Comparison of ENCODE assay signal across 27 cellular contexts in the genomic region with DNA sequence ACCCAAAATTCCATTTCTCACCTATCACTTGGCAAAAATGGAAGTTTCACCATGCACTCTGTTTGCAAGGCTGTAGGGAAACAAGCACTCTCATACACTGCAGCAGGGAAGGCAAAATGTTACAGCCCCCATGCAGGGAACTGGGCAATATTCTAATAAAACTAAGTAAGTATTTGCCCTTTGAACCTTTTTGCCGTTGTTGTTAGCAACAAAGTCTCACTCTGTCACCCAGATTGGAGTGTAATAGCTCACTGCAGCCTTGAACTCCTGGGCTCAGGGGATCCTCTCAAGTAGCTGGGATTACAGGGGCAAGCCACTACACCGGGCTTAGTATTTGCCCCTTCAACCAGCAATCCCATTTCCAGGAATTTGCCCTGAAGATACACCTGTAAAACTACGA.
DNase-seq lines count a peak whose midpoint lies in the region; ATAC-seq, FAIRE-seq and TF ChIP-seq lines count a peak whose summit lies in the region.
"Had no signal": no experiment of that assay in that cellular context is flagged by ENCODE, and none has a peak within 500 bp of the region (broad histone marks: within the 10 kb centered on the region; RNA-seq: fewer than 3 reads in every experiment).

No MANE protein-coding gene starts in this region.

- no peaks in the 10 kb centered on the region for H3K79me2 ChIP-seq in GM23338 (replicated peaks; ENCODE audit: insufficient read depth)
- no peaks in the 10 kb centered on the region for H3K79me2 ChIP-seq in hepatocyte

- no peak for TF ChIP-seq CTCF in GM23338 (conservative IDR thresholded peaks at IDR 0.05; ENCODE audit: low read depth in 2 of 2)
- no peak for TF ChIP-seq CTCF in hepatocyte (IDR thresholded peaks at IDR 0.05; ENCODE audit: poor library complexity)

- H3K36me3 ChIP-seq in GM23338 (ENCODE audit: insufficient read depth) (no peaks in the 10 kb centered on the region), hepatocyte (replicated peaks; ENCODE audit: insufficient read depth, low read depth) (no peaks in the 10 kb centered on the region), small intestine (ENCODE audit: control insufficient read depth in 2 of 2, insufficient read depth in 2 of 2, low read length in 2 of 2) (peaks cover 0 to 2% of the 10 kb centered on the region in 2 donors)

- H3K4me2 ChIP-seq in GM23338 (peak overlapping the region; percentile 44; the same call in 1 of the 2 replicates), hepatocyte (peak overlapping the region; percentile 38)
- H3K4me2 ChIP-seq: BLaER1 treated with 17β-estradiol and CSF1 and Interleukin-3, amounts not matched to agents 10 nM and 100 nM had no signal

- peaks cover 8% of the 10 kb centered on the region for H3K9me3 Mint-ChIP-seq in GM23338
- H3K9me3 Mint-ChIP-seq: CD4-positive, alpha-beta T cell had no signal

- no peaks in the 10 kb centered on the region for H3K9me3 ChIP-seq in hepatocyte (ENCODE audit: low read depth)
- H3K9me3 ChIP-seq in small intestine (ENCODE audit: control insufficient read depth, low read depth) = peaks cover 1% of the 10 kb centered on the region

- H3K4me3 ChIP-seq in GM23338 (no peak overlapping the region), hepatocyte (no peak overlapping the region), small intestine (ENCODE audit: low read depth in 1 of 2, low read length in 2 of 2) (no peak overlapping the region)
- H3K4me3 ChIP-seq: BLaER1 treated with 17β-estradiol and CSF1 and Interleukin-3, amounts not matched to agents 10 nM and 100 nM; GM12878 had no signal

- H3K27ac ChIP-seq in GM23338 (ENCODE audit: low read depth) (0 out of 2 replicates have a peak overlapping the region, but pooled peaks have one; percentile 40), hepatocyte (no peak overlapping the region), small intestine (ENCODE audit: low read depth in 1 of 2, low read length in 1 of 2) (no peak overlapping the region)
- H3K27ac ChIP-seq: BLaER1 treated with 17β-estradiol and CSF1 and Interleukin-3, amounts not matched to agents 10 nM and 100 nM; C4-2B had no signal

- DNase-seq in GM23338 (ENCODE audit: low spot score) (no peak), HuH-7 (ENCODE audit: low spot score) (peak; percentile 44), hepatocyte (ENCODE audit: low spot score) (peak; percentile 5), small intestine (peak; percentile 25), AG08396 (ENCODE audit: low spot score) (no peak), HPDE6-E6E7 (ENCODE audit: extremely low spot score) (no peak)
- DNase-seq: 8988T; ACHN; AML-193; CD4-positive, alpha-beta T cell; CD8-positive, alpha-beta memory T cell; COR-L47; DMS 273 treated with DMSO at 0.1 percent for 48 hours; DMS153; DMS53; DMS79; DND-41; EL; GDM1 had no signal

- peaks cover 37% of the 10 kb centered on the region for H3K36me3 Mint-ChIP-seq in GM23338 (ENCODE audit: low read depth)

- FAIRE-seq in small intestine (lab: Jason Lieb, UNC) = no peak
- FAIRE-seq: A204.1, GM12878, GM12892, GM18507 had no signal

- no peak overlapping the region for H2AFZ ChIP-seq in GM23338
- H2AFZ ChIP-seq in hepatocyte = no peak overlapping the region

- H3K27me3 ChIP-seq in GM23338 (ENCODE audit: insufficient read depth) = no peaks in the 10 kb centered on the region
- no peaks in the 10 kb centered on the region for H3K27me3 ChIP-seq in hepatocyte
- no peaks in the 10 kb centered on the region for H3K27me3 ChIP-seq in small intestine (ENCODE audit: control insufficient read depth in 2 of 2, insufficient read depth in 2 of 2, low read length in 2 of 2)
- H3K27me3 ChIP-seq: BLaER1 treated with 17β-estradiol and CSF1 and Interleukin-3, amounts not matched to agents 10 nM and 100 nM had no signal

- no peaks in the 10 kb centered on the region for H3F3A ChIP-seq in GM23338 (replicated peaks; ENCODE audit: low read depth)

- ATAC-seq in GM23338 (no peak; the same call in 2 of the 3 replicates), esophagus mucosa (no peak)
- ATAC-seq: GM12878 had no signal

- H4K20me1 ChIP-seq in GM23338 (replicated peaks; ENCODE audit: insufficient read depth) (no peaks in the 10 kb centered on the region), hepatocyte (ENCODE audit: insufficient read depth, poor library complexity, severe bottlenecking) (no peaks in the 10 kb centered on the region)
- H4K20me1 ChIP-seq: BLaER1 treated with 17β-estradiol and CSF1 and Interleukin-3, amounts not matched to agents 10 nM and 100 nM had no signal

- no peaks in the 10 kb centered on the region for H3K9me2 ChIP-seq in GM23338 (ENCODE audit: insufficient read depth)
- no peaks in the 10 kb centered on the region for H3K9me2 ChIP-seq in hepatocyte (replicated peaks; ENCODE audit: insufficient read depth)

- H3K27me3 Mint-ChIP-seq in GM23338 (ENCODE audit: insufficient read depth, low read depth, poor library complexity) = peaks cover 1% of the 10 kb centered on the region
- H3K27me3 Mint-ChIP-seq: B cell; CD4-positive, alpha-beta T cell had no signal

- H3K4me1 ChIP-seq in GM23338 (ENCODE audit: insufficient read depth) (peaks cover 29% of the 10 kb centered on the region), hepatocyte (ENCODE audit: insufficient read depth) (no peaks in the 10 kb centered on the region), small intestine (ENCODE audit: control insufficient read depth in 2 of 2, insufficient read depth in 1 of 2, low read depth in 1 of 2, low read length in 1 of 2) (no peaks in the 10 kb centered on the region)

- 64% methylated on average over 3 of the region's 3 CpGs for WGBS in hepatocyte (ENCODE audit: low lambda C conversion rate, missing lambda C conversion rate)
- WGBS in small intestine, 3 donors = 18 to 71% (median 49%) methylated on average over 3 of the region's 3 CpGs

- peaks cover 25% of the 10 kb centered on the region for H3K4me1 Mint-ChIP-seq in GM23338
- H3K4me1 Mint-ChIP-seq: B cell had no signal

- H3K27ac Mint-ChIP-seq in GM23338 = peak overlapping the region; percentile 49; the same call in 1 of the 2 replicates
- H3K27ac Mint-ChIP-seq: B cell; CD4-positive, alpha-beta T cell had no signal

- no peak overlapping the region for H3K4me3 Mint-ChIP-seq in GM23338
- H3K4me3 Mint-ChIP-seq: B cell; CD4-positive, alpha-beta T cell; CD8-positive, alpha-beta memory T cell had no signal

TF ChIP-seq in GM23338, 12 proteins besides CTCF, POLR2A, EP300 and RAD21 (continues in another document):
- TF ChIP-seq, protein P1, sequence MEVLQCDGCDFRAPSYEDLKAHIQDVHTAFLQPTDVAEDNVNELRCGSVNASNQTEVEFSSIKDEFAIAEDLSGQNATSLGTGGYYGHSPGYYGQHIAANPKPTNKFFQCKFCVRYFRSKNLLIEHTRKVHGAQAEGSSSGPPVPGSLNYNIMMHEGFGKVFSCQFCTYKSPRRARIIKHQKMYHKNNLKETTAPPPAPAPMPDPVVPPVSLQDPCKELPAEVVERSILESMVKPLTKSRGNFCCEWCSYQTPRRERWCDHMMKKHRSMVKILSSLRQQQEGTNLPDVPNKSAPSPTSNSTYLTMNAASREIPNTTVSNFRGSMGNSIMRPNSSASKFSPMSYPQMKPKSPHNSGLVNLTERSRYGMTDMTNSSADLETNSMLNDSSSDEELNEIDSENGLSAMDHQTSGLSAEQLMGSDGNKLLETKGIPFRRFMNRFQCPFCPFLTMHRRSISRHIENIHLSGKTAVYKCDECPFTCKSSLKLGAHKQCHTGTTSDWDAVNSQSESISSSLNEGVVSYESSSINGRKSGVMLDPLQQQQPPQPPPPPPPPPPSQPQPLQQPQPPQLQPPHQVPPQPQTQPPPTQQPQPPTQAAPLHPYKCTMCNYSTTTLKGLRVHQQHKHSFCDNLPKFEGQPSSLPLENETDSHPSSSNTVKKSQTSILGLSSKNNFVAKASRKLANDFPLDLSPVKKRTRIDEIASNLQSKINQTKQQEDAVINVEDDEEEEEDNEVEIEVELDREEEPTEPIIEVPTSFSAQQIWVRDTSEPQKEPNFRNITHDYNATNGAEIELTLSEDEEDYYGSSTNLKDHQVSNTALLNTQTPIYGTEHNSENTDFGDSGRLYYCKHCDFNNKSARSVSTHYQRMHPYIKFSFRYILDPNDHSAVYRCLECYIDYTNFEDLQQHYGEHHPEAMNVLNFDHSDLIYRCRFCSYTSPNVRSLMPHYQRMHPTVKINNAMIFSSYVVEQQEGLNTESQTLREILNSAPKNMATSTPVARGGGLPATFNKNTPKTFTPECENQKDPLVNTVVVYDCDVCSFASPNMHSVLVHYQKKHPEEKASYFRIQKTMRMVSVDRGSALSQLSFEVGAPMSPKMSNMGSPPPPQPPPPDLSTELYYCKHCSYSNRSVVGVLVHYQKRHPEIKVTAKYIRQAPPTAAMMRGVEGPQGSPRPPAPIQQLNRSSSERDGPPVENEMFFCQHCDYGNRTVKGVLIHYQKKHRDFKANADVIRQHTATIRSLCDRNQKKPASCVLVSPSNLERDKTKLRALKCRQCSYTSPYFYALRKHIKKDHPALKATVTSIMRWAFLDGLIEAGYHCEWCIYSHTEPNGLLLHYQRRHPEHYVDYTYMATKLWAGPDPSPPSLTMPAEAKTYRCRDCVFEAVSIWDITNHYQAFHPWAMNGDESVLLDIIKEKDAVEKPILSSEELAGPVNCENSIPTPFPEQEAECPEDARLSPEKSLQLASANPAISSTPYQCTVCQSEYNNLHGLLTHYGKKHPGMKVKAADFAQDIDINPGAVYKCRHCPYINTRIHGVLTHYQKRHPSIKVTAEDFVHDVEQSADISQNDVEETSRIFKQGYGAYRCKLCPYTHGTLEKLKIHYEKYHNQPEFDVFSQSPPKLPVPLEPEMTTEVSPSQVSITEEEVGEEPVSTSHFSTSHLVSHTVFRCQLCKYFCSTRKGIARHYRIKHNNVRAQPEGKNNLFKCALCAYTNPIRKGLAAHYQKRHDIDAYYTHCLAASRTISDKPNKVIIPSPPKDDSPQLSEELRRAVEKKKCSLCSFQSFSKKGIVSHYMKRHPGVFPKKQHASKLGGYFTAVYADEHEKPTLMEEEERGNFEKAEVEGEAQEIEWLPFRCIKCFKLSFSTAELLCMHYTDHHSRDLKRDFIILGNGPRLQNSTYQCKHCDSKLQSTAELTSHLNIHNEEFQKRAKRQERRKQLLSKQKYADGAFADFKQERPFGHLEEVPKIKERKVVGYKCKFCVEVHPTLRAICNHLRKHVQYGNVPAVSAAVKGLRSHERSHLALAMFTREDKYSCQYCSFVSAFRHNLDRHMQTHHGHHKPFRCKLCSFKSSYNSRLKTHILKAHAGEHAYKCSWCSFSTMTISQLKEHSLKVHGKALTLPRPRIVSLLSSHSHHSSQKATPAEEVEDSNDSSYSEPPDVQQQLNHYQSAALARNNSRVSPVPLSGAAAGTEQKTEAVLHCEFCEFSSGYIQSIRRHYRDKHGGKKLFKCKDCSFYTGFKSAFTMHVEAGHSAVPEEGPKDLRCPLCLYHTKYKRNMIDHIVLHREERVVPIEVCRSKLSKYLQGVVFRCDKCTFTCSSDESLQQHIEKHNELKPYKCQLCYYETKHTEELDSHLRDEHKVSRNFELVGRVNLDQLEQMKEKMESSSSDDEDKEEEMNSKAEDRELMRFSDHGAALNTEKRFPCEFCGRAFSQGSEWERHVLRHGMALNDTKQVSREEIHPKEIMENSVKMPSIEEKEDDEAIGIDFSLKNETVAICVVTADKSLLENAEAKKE (CRISPR knock-in tag; IDR thresholded peaks at IDR 0.05) = no peak
- TF ChIP-seq ZNF331 (CRISPR knock-in tag; IDR thresholded peaks at IDR 0.05; ENCODE audit: low read depth) (no peak), NANOG (IDR thresholded peaks at IDR 0.05; ENCODE audit: borderline replicate concordance) (no peak), ZNF114 (CRISPR knock-in tag; IDR thresholded peaks at IDR 0.05) (no peak), POLR2AphosphoS5 (IDR thresholded peaks at IDR 0.05; ENCODE audit: low read depth) (no peak)

Comparison
In these comparisons a context has a peak if more than half of its experiments do, and no peak if none do; other contexts are left out.
1. DNase-seq: peak in HuH-7 (single experiment), hepatocyte (single experiment) and small intestine (single experiment); none in GM23338 (single experiment), AG08396 (single experiment) and HPDE6-E6E7 (single experiment).